In the genomic region with DNA sequence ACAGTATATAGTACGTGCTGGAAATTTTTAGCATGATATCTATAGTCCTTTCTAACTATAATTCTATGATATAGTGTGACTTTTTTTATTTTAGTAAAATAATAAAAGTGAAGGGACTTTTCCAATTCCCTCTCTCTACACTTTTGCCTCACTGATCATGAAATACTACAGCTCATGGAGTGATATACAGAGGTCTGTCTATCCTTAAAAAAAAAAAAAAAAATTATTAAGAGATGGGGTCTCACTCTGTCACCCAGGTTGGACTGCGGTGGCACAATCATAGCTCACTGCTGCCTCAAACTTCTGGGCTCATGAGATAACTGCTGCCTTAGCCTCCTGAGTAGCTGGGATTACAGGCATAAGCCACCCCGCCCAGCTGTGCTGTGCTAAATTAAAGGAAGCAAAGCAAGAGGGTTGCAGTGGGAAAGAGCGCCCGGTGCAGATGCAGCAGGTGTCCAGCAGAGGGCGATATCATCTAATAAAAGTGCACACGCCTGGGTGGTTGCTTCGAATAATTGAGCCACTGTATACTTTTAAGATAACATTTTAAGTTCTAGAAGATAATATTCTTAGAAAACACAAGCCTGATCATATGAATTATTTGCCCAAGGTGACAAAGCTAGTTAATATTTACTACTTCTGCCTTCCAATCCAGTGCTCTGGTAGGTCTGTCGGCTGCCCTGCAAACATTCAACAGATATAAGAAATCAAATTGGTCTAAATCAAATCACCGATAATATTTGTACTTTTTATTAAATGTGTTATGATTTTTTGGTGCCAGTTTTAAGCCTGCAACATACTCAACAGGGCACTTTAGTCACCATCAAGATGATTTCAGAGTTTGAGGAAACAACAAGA, we compare ENCODE assay signal across 8 cellular contexts.
DNase-seq lines count a peak whose midpoint lies in the region; ATAC-seq and TF ChIP-seq lines count a peak whose summit lies in the region.

No MANE protein-coding gene starts in this region.

- H3K4ac ChIP-seq in mesenchymal stem cell (ENCODE audit: low read depth in 1 of 2, low read length in 2 of 2), result no peak overlapping the region

- no peak overlapping the region for H2AFZ ChIP-seq in mesenchymal stem cell (ENCODE audit: low read depth, low read length)

- H4K8ac ChIP-seq in mesenchymal stem cell (ENCODE audit: low read length), result no peak overlapping the region

- H3K36me3 ChIP-seq in mesenchymal stem cell (ENCODE audit: control insufficient read depth in 1 of 2, insufficient read depth in 2 of 2, low read depth in 1 of 2, low read length in 2 of 2), result no peaks in the 10 kb centered on the region

- H3K27me3 ChIP-seq in mesenchymal stem cell (ENCODE audit: control insufficient read depth in 1 of 2, insufficient read depth in 1 of 2, low read length in 2 of 2), result no peaks in the 10 kb centered on the region

- H3K23ac ChIP-seq in mesenchymal stem cell (ENCODE audit: low read length in 2 of 2), result no peak overlapping the region

- H3K9me3 ChIP-seq in mesenchymal stem cell (ENCODE audit: control insufficient read depth, low read length), result no peaks in the 10 kb centered on the region

- H3K4me1 ChIP-seq in mesenchymal stem cell (ENCODE audit: control insufficient read depth, insufficient read depth, low read depth, low read length), result peaks cover 4% of the 10 kb centered on the region

- no peak overlapping the region for H3K4me2 ChIP-seq in mesenchymal stem cell (ENCODE audit: low read length, poor library complexity, severe bottlenecking)

- H3K79me1 ChIP-seq in mesenchymal stem cell (replicated peaks; ENCODE audit: low read length, poor library complexity, severe bottlenecking), result peaks cover 2% of the 10 kb centered on the region

- H2BK120ac ChIP-seq in mesenchymal stem cell (ENCODE audit: low read depth, low read length), result no peak overlapping the region

- TF ChIP-seq CTCF in AG09309 (IDR thresholded peaks at IDR 0.05; ENCODE audit: control insufficient read depth, insufficient read depth, low read depth, low read length, missing control alignments), result peak; percentile 87

- DNase-seq in AG09309 (ENCODE audit: low read depth) (peak; percentile 58), NCI-H524 (lab: John Stamatoyannopoulos, UW) (peak; percentile 75 to 86), ecto neural progenitor cell (ENCODE audit: low spot score) (peak; percentile 84), mesenchymal stem cell (peak; percentile 69)
- peak; percentile 19 to 23 for DNase-seq in activated CD4-positive, alpha-beta T cell treated with anti-CD3 and anti-CD28 coated beads, Interleukin-2, amount 50 U/mL, for 4 hours
- peak; percentile 20 to 37 for DNase-seq in stimulated activated CD8-positive, alpha-beta memory T cell treated with anti-CD3 and anti-CD28 coated beads, Interleukin-4, amount 100 ng/mL, for 1 hour (ENCODE audit: low read depth in 2 of 2, low spot score in 1 of 2)

- H2AK5ac ChIP-seq in mesenchymal stem cell (ENCODE audit: low read length, severe bottlenecking), result no peak overlapping the region

- H2BK15ac ChIP-seq in mesenchymal stem cell (ENCODE audit: low read depth, poor library complexity, severe bottlenecking), result no peak overlapping the region

- H3K14ac ChIP-seq in mesenchymal stem cell (ENCODE audit: low read length in 2 of 2), result no peak overlapping the region

- no peak overlapping the region for H4K91ac ChIP-seq in mesenchymal stem cell (ENCODE audit: low read length)

- ATAC-seq in GM18867 (IDR thresholded peaks at IDR 0.05; ENCODE audit: unreplicated experiment) (peak; percentile 86), HG03135 (IDR thresholded peaks at IDR 0.05; ENCODE audit: unreplicated experiment) (peak; percentile 88)

- WGBS in mesenchymal stem cell, result 11% methylated on average over 4 of the region's 10 CpGs

- H2BK5ac ChIP-seq in mesenchymal stem cell (ENCODE audit: low read depth, low read length, poor library complexity, severe bottlenecking), result no peak overlapping the region

- H3K9ac ChIP-seq in mesenchymal stem cell (ENCODE audit: low read length), result peak overlapping the region; percentile 77

- H2BK12ac ChIP-seq in mesenchymal stem cell (ENCODE audit: low read length in 2 of 2), result no peak overlapping the region

- no peak overlapping the region for H3K27ac ChIP-seq in mesenchymal stem cell (ENCODE audit: low read length, poor library complexity, severe bottlenecking)

- H3K4me3 ChIP-seq in AG09309 (ENCODE audit: control insufficient read depth, low read depth, low read length), result no peak overlapping the region
- no peak overlapping the region for H3K4me3 ChIP-seq in mesenchymal stem cell (ENCODE audit: insufficient read depth in 1 of 2, low read depth in 1 of 2, low read length in 2 of 2)

- H3K18ac ChIP-seq in mesenchymal stem cell (ENCODE audit: low read depth in 1 of 2, low read length in 2 of 2), result no peak overlapping the region

Comparison
In these comparisons a context has a peak if more than half of its experiments do, and no peak if none do; other contexts are left out.
1. DNase-seq: peak in every context shown above with its lines; median percentile 84 in ecto neural progenitor cell; 80 in NCI-H524; 69 in mesenchymal stem cell; 58 in AG09309; 28 in stimulated activated CD8-positive, alpha-beta memory T cell treated with anti-CD3 and anti-CD28 coated beads, Interleukin-4, amount 100 ng/mL, for 1 hour; 21 in activated CD4-positive, alpha-beta T cell treated with anti-CD3 and anti-CD28 coated beads, Interleukin-2, amount 50 U/mL, for 4 hours.